ENCODE assay signal across 8 cellular contexts in the genomic region with DNA sequence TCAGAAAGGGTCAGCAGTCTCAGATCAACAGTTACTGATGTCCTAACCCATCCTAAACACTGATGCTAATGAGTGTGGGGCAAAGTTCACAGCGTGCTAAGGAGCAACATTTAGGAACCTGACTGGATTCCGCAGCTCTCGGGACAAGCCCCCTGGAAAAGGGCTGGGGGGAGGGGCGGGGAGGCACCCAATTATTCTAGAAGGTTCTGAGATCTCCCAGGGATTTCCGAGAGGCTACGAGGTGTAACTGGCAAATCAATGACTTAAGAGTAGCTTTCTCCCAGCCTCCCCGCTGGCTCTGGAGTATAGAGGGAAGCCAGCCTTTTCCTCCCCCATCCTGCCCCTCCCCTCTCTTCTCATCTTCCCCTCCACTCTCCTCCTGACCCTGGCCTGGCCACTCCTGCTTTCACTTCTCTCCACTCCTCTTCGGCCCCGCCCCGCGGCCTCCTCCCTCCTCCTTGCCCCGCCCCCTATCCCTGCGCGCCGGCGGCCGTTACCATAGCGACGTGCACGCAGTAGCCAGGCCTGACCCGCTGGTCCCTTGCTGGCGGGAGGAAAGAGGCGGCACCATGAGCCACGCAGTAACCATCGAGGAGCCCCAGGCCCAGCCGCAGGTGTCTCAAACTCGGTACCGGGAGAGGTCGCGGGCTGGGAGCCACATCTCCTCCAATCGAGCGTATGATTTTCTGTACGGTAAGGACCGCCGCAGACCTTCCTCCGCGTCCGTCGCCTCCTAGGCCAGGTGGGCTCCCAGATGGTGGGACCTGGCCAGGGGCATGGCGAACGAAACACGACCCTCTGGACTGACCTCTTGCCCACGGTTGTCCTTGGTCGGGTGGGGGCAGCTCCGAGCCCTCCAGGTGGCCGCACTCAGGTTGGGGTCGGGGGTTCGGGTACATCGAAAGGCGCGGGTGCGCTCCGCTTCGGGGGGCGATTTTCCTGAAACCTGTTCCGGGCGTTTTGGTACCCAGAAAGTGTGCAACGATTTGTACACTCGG. TPM values are rescaled to one million over a fixed set of nuclear protein-coding genes. Genes with fewer than 3 reads are reported as not detected.
DNase-seq lines count a peak whose midpoint lies in the region; ATAC-seq and TF ChIP-seq lines count a peak whose summit lies in the region.

A gene (plus strand): TSS at position 493 of the 998 bp plus-strand sequence. CDS start 77 bp downstream, at position 570.

- POLR2A ChIA-PET in CD8-positive, alpha-beta T cell (lab: Charles Lee), result no interaction called here
- POLR2A ChIA-PET in RWPE1 (lab: Yijun Ruan, JAX; ENCODE audit: low non-redundant PET), result no interaction called here
- POLR2A ChIA-PET in activated naive CD8-positive, alpha-beta T cell treated with anti-CD3 and anti-CD28 coated beads, Interleukin-2, amount 10 ng/mL, durations not matched to agents 7 days and 5 days (lab: Charles Lee), result no interaction called here

- H3K4me1 Mint-ChIP-seq in CD8-positive, alpha-beta T cell (ENCODE audit: low read depth), result peaks cover 31% of the 10 kb centered on the region
- H3K4me1 Mint-ChIP-seq in activated naive CD8-positive, alpha-beta T cell treated with anti-CD3 and anti-CD28 coated beads, Interleukin-2, amount 10 ng/mL, durations not matched to agents 7 days and 5 days, result peaks cover 27% of the 10 kb centered on the region
- peaks cover 13% of the 10 kb centered on the region for H3K4me1 Mint-ChIP-seq in osteocyte (ENCODE audit: unreplicated experiment)

- H3K4me1 ChIP-seq in CD8-positive, alpha-beta T cell (ENCODE audit: insufficient read depth, low read length), result peaks cover 18% of the 10 kb centered on the region
- H3K4me1 ChIP-seq in suprapubic skin, result peaks cover 20% of the 10 kb centered on the region

- TF ChIP-seq CTCF in CD8-positive, alpha-beta T cell (IDR thresholded peaks at IDR 0.05), result no peak
- TF ChIP-seq CTCF in RWPE1 (conservative IDR thresholded peaks at IDR 0.05; ENCODE audit: low read depth), result no peak
- no peak for TF ChIP-seq CTCF in osteocyte (IDR thresholded peaks at IDR 0.05)
- TF ChIP-seq CTCF in suprapubic skin (IDR thresholded peaks at IDR 0.05), result no peak

- H3K4me3 Mint-ChIP-seq in CD8-positive, alpha-beta T cell, result peak within 1 kb of the TSS; percentile 79
- H3K4me3 Mint-ChIP-seq in activated naive CD8-positive, alpha-beta T cell treated with anti-CD3 and anti-CD28 coated beads, Interleukin-2, amount 10 ng/mL, durations not matched to agents 7 days and 5 days, result peak within 1 kb of the TSS; percentile 84
- H3K4me3 Mint-ChIP-seq in osteocyte (ENCODE audit: unreplicated experiment), result peak within 1 kb of the TSS; percentile 68

- 5% methylated on average over 44 of the region's 59 CpGs for whole genome bisulfite sequencing in suprapubic skin

- H3K9me3 Mint-ChIP-seq in CD8-positive, alpha-beta T cell, result no peaks in the 10 kb centered on the region
- peaks cover 1% of the 10 kb centered on the region for H3K9me3 Mint-ChIP-seq in activated naive CD8-positive, alpha-beta T cell treated with anti-CD3 and anti-CD28 coated beads, Interleukin-2, amount 10 ng/mL, durations not matched to agents 7 days and 5 days
- no peaks in the 10 kb centered on the region for H3K9me3 Mint-ChIP-seq in osteocyte (ENCODE audit: unreplicated experiment)

- no peaks in the 10 kb centered on the region for H3K36me3 ChIP-seq in CD8-positive, alpha-beta T cell (ENCODE audit: insufficient read depth, low read length)
- H3K36me3 ChIP-seq in suprapubic skin, result no peaks in the 10 kb centered on the region

- peak; percentile 89 for ATAC-seq in CD8-positive, alpha-beta T cell
- ATAC-seq in GM21360 (IDR thresholded peaks at IDR 0.05; ENCODE audit: unreplicated experiment) (peak; percentile 84), Right ventricle myocardium superior (ENCODE audit: poor library complexity) (peak; percentile 100)
- ATAC-seq in activated naive CD8-positive, alpha-beta T cell treated with anti-CD3 and anti-CD28 coated beads, Interleukin-2, amount 10 ng/mL, durations not matched to agents 7 days and 5 days (ENCODE audit: low read depth), result peak; percentile 88

- no peaks in the 10 kb centered on the region for H3K36me3 Mint-ChIP-seq in CD8-positive, alpha-beta T cell
- peaks cover 1% of the 10 kb centered on the region for H3K36me3 Mint-ChIP-seq in activated naive CD8-positive, alpha-beta T cell treated with anti-CD3 and anti-CD28 coated beads, Interleukin-2, amount 10 ng/mL, durations not matched to agents 7 days and 5 days
- H3K36me3 Mint-ChIP-seq in osteocyte (ENCODE audit: unreplicated experiment), result no peaks in the 10 kb centered on the region

- no peak for TF ChIP-seq POLR2A in suprapubic skin (IDR thresholded peaks at IDR 0.05)

- H3K27ac Mint-ChIP-seq in CD8-positive, alpha-beta T cell, result no peak within 1 kb of the TSS
- H3K27ac Mint-ChIP-seq in activated naive CD8-positive, alpha-beta T cell treated with anti-CD3 and anti-CD28 coated beads, Interleukin-2, amount 10 ng/mL, durations not matched to agents 7 days and 5 days, result peak within 1 kb of the TSS; percentile 35
- H3K27ac Mint-ChIP-seq in osteocyte (ENCODE audit: unreplicated experiment), result no peak within 1 kb of the TSS

- no peaks in the 10 kb centered on the region for H3K9me3 ChIP-seq in CD8-positive, alpha-beta T cell (ENCODE audit: low read length)
- H3K9me3 ChIP-seq in suprapubic skin, result no peaks in the 10 kb centered on the region

- H3K27me3 ChIP-seq in CD8-positive, alpha-beta T cell (ENCODE audit: insufficient read depth, low read length), result no peaks in the 10 kb centered on the region
- no peaks in the 10 kb centered on the region for H3K27me3 ChIP-seq in suprapubic skin

- TF ChIP-seq EP300 in suprapubic skin (IDR thresholded peaks at IDR 0.05), result no peak

- no peak within 1 kb of the TSS for H3K27ac ChIP-seq in CD8-positive, alpha-beta T cell (ENCODE audit: low read depth, low read length)
- H3K27ac ChIP-seq in RWPE1, result no peak within 1 kb of the TSS
- H3K27ac ChIP-seq in suprapubic skin, result no peak within 1 kb of the TSS

- intact Hi-C loops in CD8-positive, alpha-beta T cell (cut with DNase I, micrococcal nuclease), result loop anchor here in 1 of 2 experiments (1.0 to 10.0 kb wide), 2 partner anchors 26 to 392 kb away; a partner anchor contains a TSS
- intact Hi-C loops in Right ventricle myocardium superior (cut with DNase I), result no loop called here

- peak; percentile 61 to 81 (median 72) for DNase-seq in CD8-positive, alpha-beta T cell
- DNase-seq in HT1080 (ENCODE audit: low read depth) (peak; percentile 50), RWPE1 (ENCODE audit: low spot score) (peak; percentile 91), Right ventricle myocardium superior (peak; percentile 98), osteocyte (ENCODE audit: extremely low spot score, unreplicated experiment) (peak; percentile 96), suprapubic skin (ENCODE audit: low spot score in 2 of 2) (peak; percentile 97 to 98)
- peak; percentile 83 for DNase-seq in activated naive CD8-positive, alpha-beta T cell treated with anti-CD3 and anti-CD28 coated beads, Interleukin-2, amount 10 ng/mL, durations not matched to agents 7 days and 5 days

- CTCF ChIA-PET in CD8-positive, alpha-beta T cell (lab: Charles Lee), result no interaction called here
- CTCF ChIA-PET in RWPE1 (lab: Yijun Ruan, JAX), result interaction anchor here (0.7 kb wide), 1 partner anchor 332 kb away, joined by 3 read pairs; no protein-coding TSS in a partner anchor

- H3K4me3 ChIP-seq in CD8-positive, alpha-beta T cell (ENCODE audit: low read depth, low read length), result peak within 1 kb of the TSS; percentile 62
- H3K4me3 ChIP-seq in suprapubic skin, result peak within 1 kb of the TSS; percentile 53

- H3K27me3 Mint-ChIP-seq in CD8-positive, alpha-beta T cell (ENCODE audit: low read depth), result peaks cover 5% of the 10 kb centered on the region
- H3K27me3 Mint-ChIP-seq in activated naive CD8-positive, alpha-beta T cell treated with anti-CD3 and anti-CD28 coated beads, Interleukin-2, amount 10 ng/mL, durations not matched to agents 7 days and 5 days, result peaks cover 19% of the 10 kb centered on the region
- H3K27me3 Mint-ChIP-seq in osteocyte (ENCODE audit: unreplicated experiment), result no peaks in the 10 kb centered on the region

RNA-seq across cellular contexts. Expression of the gene that starts here (rescaled TPM):
- total RNA-seq in CD8-positive, alpha-beta T cell, result not detected
- total RNA-seq in HT1080 (2014; rRNA removed; shearing (Covaris generic)), result 0.13 TPM in 1 of 2 replicates, not detected in the other
- polyA plus RNA-seq in HT1080 (2015; cell fraction: cytosol; rRNA removed), result 0.02 and 0.95 TPM in 2 replicates
- polyA plus RNA-seq in HT1080 (2015; cell fraction: nucleus; rRNA removed), result 0.41 TPM in 1 of 2 replicates, not detected in the other
- total RNA-seq in activated naive CD8-positive, alpha-beta T cell treated with anti-CD3 and anti-CD28 coated beads, Interleukin-2, amount 10 ng/mL, durations not matched to agents 7 days and 5 days, result under 1 TPM; 0.11 to 0.94 TPM
- total RNA-seq in Right ventricle myocardium superior, result 0.75 TPM
- total RNA-seq in osteocyte, result not detected in 2 replicates
- total RNA-seq in suprapubic skin, result 1 to 10 TPM in 3 of 4 donors, under 1 TPM in 1; 0.34 to 9.5 (median 1.9) TPM

Comparison
In these comparisons a context has a peak if more than half of its experiments do, and no peak if none do; other contexts are left out.
1. Peak in DNase-seq, ATAC-seq and H3K4me3 ChIP-seq in CD8-positive, alpha-beta T cell; RNA of the gene not detected or under 1 TPM.
2. Peak in DNase-seq in HT1080; RNA of the gene not detected or under 1 TPM.
3. Peak in DNase-seq and ATAC-seq in activated naive CD8-positive, alpha-beta T cell treated with anti-CD3 and anti-CD28 coated beads, Interleukin-2, amount 10 ng/mL, durations not matched to agents 7 days and 5 days; RNA of the gene not detected or under 1 TPM.
4. Peak in DNase-seq and ATAC-seq in Right ventricle myocardium superior; RNA of the gene not detected or under 1 TPM.
5. Peak in DNase-seq in osteocyte; RNA of the gene not detected or under 1 TPM.